In the genomic region with DNA sequence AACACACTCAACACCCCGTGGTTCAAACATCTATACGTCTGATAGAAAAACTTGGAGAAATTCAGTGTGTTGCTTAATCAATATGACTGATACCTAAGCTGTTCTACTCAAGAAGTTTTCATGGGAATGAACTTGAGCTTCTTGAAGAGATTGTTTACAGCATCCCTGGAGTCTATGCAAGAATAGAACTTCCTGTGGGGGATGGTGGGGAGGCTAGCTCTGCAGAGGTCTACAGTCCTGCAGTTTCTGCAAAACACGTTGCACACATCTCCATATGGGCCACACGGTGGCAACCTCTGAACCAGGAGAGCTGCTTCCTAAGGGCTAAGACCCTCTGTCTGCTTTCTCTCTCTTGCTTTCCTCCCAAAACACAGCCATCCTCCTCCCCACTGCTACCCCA, we compare ENCODE assay signal across 9 cellular contexts. TPM values are rescaled to one million over a fixed set of nuclear protein-coding genes. Genes with fewer than 3 reads are reported as not detected.
DNase-seq lines count a peak whose midpoint lies in the region; ATAC-seq and TF ChIP-seq lines count a peak whose summit lies in the region.
"Had no signal": no experiment of that assay in that cellular context is flagged by ENCODE, and none has a peak within 500 bp of the region (broad histone marks: within the 10 kb centered on the region; RNA-seq: fewer than 3 reads in every experiment).

No MANE protein-coding gene starts in this region.

- H3K9me3 ChIP-seq in HUES48 (ENCODE audit: control insufficient read depth, insufficient read depth, low read length) (no peaks in the 10 kb centered on the region), mucosa of descending colon (no peaks in the 10 kb centered on the region)
- H3K9me3 ChIP-seq: A549 had no signal

- no peak overlapping the region for H3K9ac ChIP-seq in HUES48 (ENCODE audit: low read depth, low read length)

- H3K27me3 ChIP-seq in HUES48 (ENCODE audit: control insufficient read depth, insufficient read depth, low read length) = no peaks in the 10 kb centered on the region

- H3K27ac ChIP-seq in HUES48 (ENCODE audit: low read depth, low read length) = peak overlapping the region; percentile 11
- H3K27ac ChIP-seq: A549 had no signal

- no peaks in the 10 kb centered on the region for H3K27me3 Mint-ChIP-seq in activated naive CD8-positive, alpha-beta T cell treated with anti-CD3 and anti-CD28 coated beads for 36 hours

- no peak overlapping the region for H3K4me3 Mint-ChIP-seq in activated naive CD8-positive, alpha-beta T cell treated with anti-CD3 and anti-CD28 coated beads for 36 hours

- intact Hi-C loops in mucosa of descending colon (cut with DNase I, micrococcal nuclease) = no loop called here

- peaks cover 7% of the 10 kb centered on the region; the same call in 1 of the 2 replicates for H3K4me1 ChIP-seq in HUES48 (ENCODE audit: control insufficient read depth, insufficient read depth, low read length)
- peaks cover 17% of the 10 kb centered on the region for H3K4me1 ChIP-seq in mucosa of descending colon (ENCODE audit: low read depth)

- DNase-seq in NCI-H1694 treated with DMSO at 0.1 percent for 48 hours (lab: John Stamatoyannopoulos, UW) = peak; percentile 3
- no peak for DNase-seq in NCI-H1694 (lab: John Stamatoyannopoulos, UW)
- no peak for DNase-seq in activated naive CD8-positive, alpha-beta T cell treated with anti-CD3 and anti-CD28 coated beads for 36 hours
- no peak for DNase-seq in mucosa of descending colon
- DNase-seq in stimulated activated CD4-positive, alpha-beta T cell treated with anti-CD3 and anti-CD28 coated beads, Interleukin-2, amount 100 ng/mL, for 48 hours = no peak
- no peak for DNase-seq in hippocampal formation (lab: John Stamatoyannopoulos, UW)

- peak overlapping the region; percentile 10 for H3K27ac Mint-ChIP-seq in activated naive CD8-positive, alpha-beta T cell treated with anti-CD3 and anti-CD28 coated beads for 36 hours

- peaks cover 25% of the 10 kb centered on the region for H3K36me3 Mint-ChIP-seq in activated naive CD8-positive, alpha-beta T cell treated with anti-CD3 and anti-CD28 coated beads for 36 hours

- H3K36me3 ChIP-seq in HUES48 (ENCODE audit: control insufficient read depth, insufficient read depth, low read length) = peaks cover 8% of the 10 kb centered on the region; the same call in 1 of the 2 replicates
- no peaks in the 10 kb centered on the region for H3K36me3 ChIP-seq in mucosa of descending colon (ENCODE audit: low read depth)

- H3K4me3 ChIP-seq in HUES48 (ENCODE audit: low read depth, low read length) (no peak overlapping the region), mucosa of descending colon (no peak overlapping the region)
- H3K4me3 ChIP-seq: A549 had no signal

- TF ChIP-seq CTCF in mucosa of descending colon (IDR thresholded peaks at IDR 0.05) = no peak

- ATAC-seq in mucosa of descending colon (peak; percentile 10), HG03520 (IDR thresholded peaks at IDR 0.05; ENCODE audit: unreplicated experiment) (no peak)

- no peaks in the 10 kb centered on the region for H3K9me3 Mint-ChIP-seq in activated naive CD8-positive, alpha-beta T cell treated with anti-CD3 and anti-CD28 coated beads for 36 hours

- peaks cover 28% of the 10 kb centered on the region for H3K4me1 Mint-ChIP-seq in activated naive CD8-positive, alpha-beta T cell treated with anti-CD3 and anti-CD28 coated beads for 36 hours

RNA-seq across cellular contexts. Expression of gene FANCE, which starts 32.7 kb away (rescaled TPM):
- 10 to 100 TPM; 18.6 to 19.1 TPM for total RNA-seq in activated naive CD8-positive, alpha-beta T cell treated with anti-CD3 and anti-CD28 coated beads for 36 hours
- 1 to 10 TPM; 4.1 to 5.0 (median 4.4) TPM for total RNA-seq in mucosa of descending colon

RNA-seq across cellular contexts. Expression of gene RPL10A, which starts 48.8 kb away (rescaled TPM):
- 1,000 to 10,000 TPM; 2,227 to 2,291 TPM for total RNA-seq in activated naive CD8-positive, alpha-beta T cell treated with anti-CD3 and anti-CD28 coated beads for 36 hours
- total RNA-seq in mucosa of descending colon = 1,000 to 10,000 TPM in 1 of 3 donors, 100 to 1,000 TPM in 2; 849 to 1,069 (median 985) TPM
